ENCODE assay signal across 11 cellular contexts in genomic region chr2:236572482-236572881, GRCh38. TPM values are rescaled to one million over a fixed set of nuclear protein-coding genes. Genes with fewer than 3 reads are reported as not detected.
A peak's percentile ranks its signal among the peaks of the same experiment; 100 is the strongest.
DNase-seq lines count a peak whose midpoint lies in the region; ATAC-seq and TF ChIP-seq lines count a peak whose summit lies in the region.
"Had no signal": no experiment of that assay in that cellular context is flagged by ENCODE, and none has a peak within 500 bp of the region (broad histone marks: within the 10 kb centered on the region; RNA-seq: fewer than 3 reads in every experiment).

No MANE protein-coding gene starts in this region.

- H3K9ac ChIP-seq in colonic mucosa (ENCODE audit: low read depth in 2 of 2, low read length in 2 of 2) = peak overlapping the region; percentile 46 to 54
- H3K9ac ChIP-seq in skeletal muscle tissue (ENCODE audit: low read depth in 1 of 3, low read length in 3 of 3) = peak overlapping the region in 2 of 3 donors; percentile 65 to 87

- no peaks in the 10 kb centered on the region for H3K36me3 ChIP-seq in colonic mucosa
- H3K36me3 ChIP-seq in skeletal muscle tissue (ENCODE audit: control insufficient read depth in 3 of 3, insufficient read depth in 3 of 3, low read length in 3 of 3) = peaks cover 0 to 13% (median 5%) of the 10 kb centered on the region in 3 donors

- no peak for TF ChIP-seq CTCF in colonic mucosa (IDR thresholded peaks at IDR 0.05)

- intact Hi-C loops in colonic mucosa (cut with DNase I) = no loop called here

- H3K9me3 ChIP-seq in colonic mucosa = no peaks in the 10 kb centered on the region
- H3K9me3 ChIP-seq in skeletal muscle tissue (ENCODE audit: control insufficient read depth in 3 of 3, low read length in 3 of 3) = no peaks in the 10 kb centered on the region

- peak overlapping the region; percentile 7 for H3K4me3 ChIP-seq in colonic mucosa
- H3K4me3 ChIP-seq in skeletal muscle tissue (ENCODE audit: low read length in 3 of 3) = peak overlapping the region; percentile 41 to 76 (median 70)

- H3K4me1 ChIP-seq in colonic mucosa (peaks cover 8% of the 10 kb centered on the region), skeletal muscle tissue (ENCODE audit: control insufficient read depth in 3 of 3, insufficient read depth in 3 of 3, low read length in 3 of 3) (peaks cover 32 to 65% (median 42%) of the 10 kb centered on the region in 3 donors)

- peak overlapping the region; percentile 6 for H3K27ac ChIP-seq in colonic mucosa
- peak overlapping the region; percentile 39 for H3K27ac ChIP-seq in skeletal muscle tissue (ENCODE audit: low read depth, low read length)

- DNase-seq in NCI-H2029 (lab: John Stamatoyannopoulos, UW) = peak; percentile 64
- DNase-seq in colonic mucosa = peak; percentile 38
- DNase-seq in islet precursor cell = peak; percentile 65
- no peak for DNase-seq in C1 segment of cervical spinal cord (lab: John Stamatoyannopoulos, UW)
- no peak for DNase-seq in DMS153 treated with DMSO at 0.1 percent for 48 hours (lab: John Stamatoyannopoulos, UW; ENCODE audit: unreplicated experiment)
- DNase-seq: NCI-H1930, posterior cingulate gyrus had no signal

- H3K27me3 ChIP-seq in colonic mucosa (no peaks in the 10 kb centered on the region), skeletal muscle tissue (ENCODE audit: control insufficient read depth in 3 of 3, insufficient read depth in 3 of 3, low read length in 3 of 3) (no peaks in the 10 kb centered on the region)

- ATAC-seq in HG02840 (IDR thresholded peaks at IDR 0.05; ENCODE audit: low FRiP score, unreplicated experiment) = no peak
- ATAC-seq in HG03565 (IDR thresholded peaks at IDR 0.05; ENCODE audit: unreplicated experiment) = no peak
- ATAC-seq: HepG2 had no signal

RNA-seq across cellular contexts. Expression of gene ACKR3, which starts 2.9 kb away (rescaled TPM):
- total RNA-seq in colonic mucosa = 10 to 100 TPM in 1 of 2 donors, 1 to 10 TPM in 1; 3.5 to 10.1 TPM
- 21.4 TPM for total RNA-seq in skeletal muscle tissue
- total RNA-seq: HepG2 had no signal

Comparison
In these comparisons a context has a peak if more than half of its experiments do, and no peak if none do; other contexts are left out.
1. DNase-seq: peak in NCI-H2029 (single experiment), colonic mucosa (single experiment) and islet precursor cell (single experiment); none in C1 segment of cervical spinal cord (0 of 14) and DMS153 treated with DMSO at 0.1 percent for 48 hours (single experiment).